8 cellular contexts compared by ENCODE assay signal in the genomic region with DNA sequence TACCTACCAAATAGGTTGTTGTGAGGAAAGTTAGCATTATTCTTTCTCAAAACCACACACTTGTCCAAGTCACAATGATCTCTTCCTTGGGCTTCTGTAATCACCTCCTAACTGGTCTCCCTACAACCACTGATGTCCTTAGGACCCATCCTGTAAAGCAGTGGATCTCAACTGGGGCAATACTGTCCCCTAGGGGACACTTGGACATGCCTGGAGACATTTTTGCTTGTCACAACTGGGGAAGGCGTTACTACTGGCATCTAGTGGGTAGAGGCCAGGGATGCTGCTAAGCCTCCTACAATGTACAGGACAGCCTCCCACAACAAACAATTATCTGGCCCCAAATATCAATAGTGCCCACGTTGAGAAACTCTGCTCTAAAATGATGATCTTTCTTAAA.
DNase-seq lines count a peak whose midpoint lies in the region; TF ChIP-seq lines count a peak whose summit lies in the region.

No MANE protein-coding gene starts in this region.

- H3K9me3 ChIP-seq in HEK293 (ENCODE audit: control insufficient read depth, insufficient read depth, low read depth, low read length) = no peaks in the 10 kb centered on the region
- H3K9me3 ChIP-seq in esophagus muscularis mucosa = no peaks in the 10 kb centered on the region

- H3K4me3 Mint-ChIP-seq in nephron = no peak overlapping the region

- CTCF ChIA-PET in HEK293 (lab: Yijun Ruan, JAX) = interaction anchor here (0.6 to 2.8 kb wide), 2 partner anchors 43 to 504 kb away, joined by 3 to 10 read pairs; no protein-coding TSS in a partner anchor
- CTCF ChIA-PET in RWPE1 (lab: Yijun Ruan, JAX) = no interaction called here

- no peaks in the 10 kb centered on the region for H3K27me3 ChIP-seq in esophagus muscularis mucosa

- H3K27ac ChIP-seq in HEK293 (ENCODE audit: extremely low read depth, low read depth, low read length) = no peak overlapping the region
- no peak overlapping the region for H3K27ac ChIP-seq in RWPE1
- H3K27ac ChIP-seq in esophagus muscularis mucosa (replicated peaks in 1 of 4) = no peak overlapping the region

- no peak overlapping the region for H3K27ac Mint-ChIP-seq in nephron

- H3K36me3 ChIP-seq in HEK293 (ENCODE audit: control insufficient read depth in 2 of 2, insufficient read depth in 1 of 2, low read length in 2 of 2) (no peaks in the 10 kb centered on the region), esophagus muscularis mucosa (no peaks in the 10 kb centered on the region)

- no peak for TF ChIP-seq EP300 in esophagus muscularis mucosa (IDR thresholded peaks at IDR 0.05)

- TF ChIP-seq CTCF in HEK293 (tag by site-specific recombination; IDR thresholded peaks at IDR 0.05) (no peak), RWPE1 (conservative IDR thresholded peaks at IDR 0.05; ENCODE audit: low read depth) (no peak), esophagus muscularis mucosa (IDR thresholded peaks at IDR 0.05) (peak; percentile 24 to 41 (median 41)), nephron (IDR thresholded peaks at IDR 0.05; ENCODE audit: unreplicated experiment in 3 of 3) (peak in 2 of 3 experiments; percentile 11 to 20)

- TF ChIP-seq POLR2A in esophagus muscularis mucosa (IDR thresholded peaks at IDR 0.05; ENCODE audit: low read depth) = no peak

- no peaks in the 10 kb centered on the region for H3K36me3 Mint-ChIP-seq in nephron (ENCODE audit: low read depth)

- 57% methylated on average over 2 of the region's 2 CpGs for WGBS in esophagus muscularis mucosa

- H3K4me3 ChIP-seq in HEK293 (ENCODE audit: low read depth, low read length) (no peak overlapping the region), esophagus muscularis mucosa (no peak overlapping the region)

- H3K9me3 Mint-ChIP-seq in nephron = no peaks in the 10 kb centered on the region

- H3K27me3 Mint-ChIP-seq in nephron (ENCODE audit: low read depth) = peaks cover 4% of the 10 kb centered on the region

- DNase-seq in NK-92 treated with Interleukin-12 subunit alpha and Interleukin-12 subunit beta, amount 100 ng/mL, for 24 hours (lab: John Stamatoyannopoulos, UW) = peak; percentile 1
- DNase-seq in NK-92 (lab: John Stamatoyannopoulos, UW; ENCODE audit: unreplicated experiment) (no peak), RWPE1 (ENCODE audit: low spot score) (peak; percentile 3), esophagus muscularis mucosa (ENCODE audit: extremely low spot score) (no peak), germinal center (ENCODE audit: low spot score) (no peak), posterior vena cava (ENCODE audit: low spot score) (no peak)

- H3K4me1 Mint-ChIP-seq in nephron = no peaks in the 10 kb centered on the region

- no peaks in the 10 kb centered on the region for H3K4me1 ChIP-seq in HEK293 (ENCODE audit: control insufficient read depth, insufficient read depth, low read length)
- H3K4me1 ChIP-seq in esophagus muscularis mucosa = no peaks in the 10 kb centered on the region

- intact Hi-C loops in esophagus muscularis mucosa (cut with DNase I) (loop anchor here (10.0 kb wide), 1 partner anchor 288 kb away; no protein-coding TSS in a partner anchor), posterior vena cava (cut with DNase I) (no loop called here)

- POLR2A ChIA-PET in HEK293 (lab: Yijun Ruan, JAX) = no interaction called here
- POLR2A ChIA-PET in RWPE1 (lab: Yijun Ruan, JAX; ENCODE audit: low non-redundant PET) = no interaction called here

TF ChIP-seq in HEK293, 187 proteins besides CTCF, POLR2A, EP300 and RAD21:
- TF ChIP-seq ZNF654 (tag by site-specific recombination; IDR thresholded peaks at IDR 0.05; ENCODE audit: low read depth) = peak; percentile 37
- TF ChIP-seq, protein P1, sequence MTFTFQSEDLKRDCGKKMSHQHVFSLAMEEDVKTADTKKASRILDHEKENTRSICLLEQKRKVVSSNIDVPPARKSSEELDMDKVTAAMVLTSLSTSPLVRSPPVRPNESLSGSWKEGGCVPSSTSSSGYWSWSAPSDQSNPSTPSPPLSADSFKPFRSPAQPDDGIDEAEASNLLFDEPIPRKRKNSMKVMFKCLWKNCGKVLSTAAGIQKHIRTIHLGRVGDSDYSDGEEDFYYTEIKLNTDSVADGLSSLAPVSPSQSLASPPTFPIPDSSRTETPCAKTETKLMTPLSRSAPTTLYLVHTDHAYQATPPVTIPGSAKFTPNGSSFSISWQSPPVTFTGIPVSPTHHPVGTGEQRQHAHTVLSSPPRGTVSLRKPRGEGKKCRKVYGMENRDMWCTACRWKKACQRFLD (tag by site-specific recombination; IDR thresholded peaks at IDR 0.05) = no peak
- no peak for TF ChIP-seq SALL2 (tag by site-specific recombination; IDR thresholded peaks at IDR 0.05; ENCODE audit: borderline replicate concordance)
- no peak for TF ChIP-seq SP3 (tag by site-specific recombination; IDR thresholded peaks at IDR 0.05)

Comparison
In these comparisons a context has a peak if more than half of its experiments do, and no peak if none do; other contexts are left out.
1. DNase-seq: peak in NK-92 treated with Interleukin-12 subunit alpha and Interleukin-12 subunit beta, amount 100 ng/mL, for 24 hours (single experiment) and RWPE1 (single experiment); none in NK-92 (single experiment), esophagus muscularis mucosa (single experiment), germinal center (single experiment) and posterior vena cava (single experiment).
2. CTCF ChIP-seq: peak in esophagus muscularis mucosa (3 of 3) and nephron (2 of 3); none in HEK293 (single experiment) and RWPE1 (single experiment).